Comparison of ENCODE assay signal across 8 cellular contexts in genomic region chr19:54364775-54365257, GRCh38. TPM values are rescaled to one million over a fixed set of nuclear protein-coding genes. Genes with fewer than 3 reads are reported as not detected.
A peak's percentile ranks its signal among the peaks of the same experiment; 100 is the strongest.
DNase-seq lines count a peak whose midpoint lies in the region; ATAC-seq and TF ChIP-seq lines count a peak whose summit lies in the region.

TSS of gene LAIR1 (minus strand) at chr19:54364931. CDS start at chr19:54364804, 127 bp downstream.

- no TSS peak for BruUV-seq in Caco-2 (replicated peaks; lab: Mats Ljungman, UMichigan)

- H3K4me3 Mint-ChIP-seq in CD8-positive, alpha-beta T cell, result peak within 1 kb of the TSS; percentile 91
- peak within 1 kb of the TSS; percentile 88 for H3K4me3 Mint-ChIP-seq in activated B cell treated with CpG ODN at 0.5 μM for 24 hours
- H3K4me3 Mint-ChIP-seq in Caco-2 (ENCODE audit: unreplicated experiment), result no peak within 1 kb of the TSS

- no peaks in the 10 kb centered on the region for H3K9me3 Mint-ChIP-seq in CD8-positive, alpha-beta T cell
- peaks cover 2% of the 10 kb centered on the region for H3K9me3 Mint-ChIP-seq in activated B cell treated with CpG ODN at 0.5 μM for 24 hours
- H3K9me3 Mint-ChIP-seq in Caco-2 (ENCODE audit: unreplicated experiment), result no peaks in the 10 kb centered on the region

- peaks cover 50% of the 10 kb centered on the region for H3K4me1 ChIP-seq in CD8-positive, alpha-beta T cell (ENCODE audit: insufficient read depth, low read length)
- no peaks in the 10 kb centered on the region for H3K4me1 ChIP-seq in Caco-2

- H3K4me3 ChIP-seq in CD8-positive, alpha-beta T cell (ENCODE audit: low read depth, low read length), result peak within 1 kb of the TSS; percentile 83
- no peak within 1 kb of the TSS for H3K4me3 ChIP-seq in Caco-2 (ENCODE audit: low read depth, low read length)

- TF ChIP-seq CTCF in CD8-positive, alpha-beta T cell (IDR thresholded peaks at IDR 0.05), result no peak
- TF ChIP-seq CTCF in activated B cell treated with CpG ODN at 0.5 μM for 24 hours (IDR thresholded peaks at IDR 0.05) (no peak), Caco-2 (IDR thresholded peaks at IDR 0.05; ENCODE audit: insufficient read depth in 1 of 2, low read depth in 1 of 2, low read length in 1 of 2, severe bottlenecking in 1 of 2, unreplicated experiment in 1 of 2) (no peak)

- H3K27me3 ChIP-seq in CD8-positive, alpha-beta T cell (ENCODE audit: insufficient read depth, low read length), result no peaks in the 10 kb centered on the region
- H3K27me3 ChIP-seq in Caco-2 (replicated peaks; ENCODE audit: control insufficient read depth, insufficient read depth, low read length), result no peaks in the 10 kb centered on the region

- CTCF ChIA-PET in CD8-positive, alpha-beta T cell (lab: Charles Lee), result interaction anchor here (0.6 to 3.0 kb wide), 9 partner anchors 8 to 40 kb away, joined by 3 to 17 read pairs (median 3); no protein-coding TSS in a partner anchor
- CTCF ChIA-PET in activated B cell treated with CpG ODN at 0.5 μM for 24 hours (lab: Charles Lee), result interaction anchor here (1.0 to 2.7 kb wide), 4 partner anchors 12 to 26 kb away, joined by 3 to 9 read pairs (median 6); no protein-coding TSS in a partner anchor
- CTCF ChIA-PET in Caco-2 (lab: Charles Lee), result no interaction called here

- DNase-seq in CD8-positive, alpha-beta T cell, result peak in 6 of 7 experiments; percentile 44 to 78 (median 52)
- DNase-seq in activated B cell treated with CpG ODN at 0.5 μM for 24 hours (no peak), pons (ENCODE audit: low spot score) (peak; percentile 68), Caco-2 (no peak)

- peak; percentile 54 for ATAC-seq in CD8-positive, alpha-beta T cell
- ATAC-seq in activated B cell treated with CpG ODN at 0.5 μM for 24 hours (ENCODE audit: low read depth), result peak; percentile 61
- no peak for ATAC-seq in HG03439 (IDR thresholded peaks at IDR 0.05; ENCODE audit: unreplicated experiment)
- no peak for ATAC-seq in HG03520 (IDR thresholded peaks at IDR 0.05; ENCODE audit: unreplicated experiment)
- ATAC-seq in HG03571 (IDR thresholded peaks at IDR 0.05; ENCODE audit: unreplicated experiment), result no peak

- H3K27ac Mint-ChIP-seq in CD8-positive, alpha-beta T cell, result peak within 1 kb of the TSS; percentile 90
- H3K27ac Mint-ChIP-seq in activated B cell treated with CpG ODN at 0.5 μM for 24 hours (peak within 1 kb of the TSS; percentile 90), Caco-2 (ENCODE audit: unreplicated experiment) (no peak within 1 kb of the TSS)

- peaks cover 31% of the 10 kb centered on the region for H3K36me3 Mint-ChIP-seq in CD8-positive, alpha-beta T cell
- H3K36me3 Mint-ChIP-seq in activated B cell treated with CpG ODN at 0.5 μM for 24 hours (ENCODE audit: low read depth) (peaks cover 15% of the 10 kb centered on the region), Caco-2 (ENCODE audit: insufficient read depth, unreplicated experiment) (no peaks in the 10 kb centered on the region)

- intact Hi-C loops in CD8-positive, alpha-beta T cell (cut with DNase I, micrococcal nuclease), result loop anchor here (1.0 to 2.0 kb wide), 3 partner anchors 7 to 24 kb away; no protein-coding TSS in a partner anchor
- intact Hi-C loops in activated B cell treated with CpG ODN at 0.5 μM for 24 hours (cut with micrococcal nuclease) (loop anchor here (2.0 kb wide), 2 partner anchors 14 to 24 kb away; no protein-coding TSS in a partner anchor), Caco-2 (cut with micrococcal nuclease; ENCODE audit: unreplicated experiment) (no loop called here)

- no peaks in the 10 kb centered on the region for H3K27me3 Mint-ChIP-seq in CD8-positive, alpha-beta T cell (ENCODE audit: low read depth)
- H3K27me3 Mint-ChIP-seq in activated B cell treated with CpG ODN at 0.5 μM for 24 hours, result no peaks in the 10 kb centered on the region
- peaks cover 8% of the 10 kb centered on the region for H3K27me3 Mint-ChIP-seq in Caco-2 (ENCODE audit: insufficient read depth, unreplicated experiment)

- peak within 1 kb of the TSS; percentile 56 for H3K27ac ChIP-seq in CD8-positive, alpha-beta T cell (ENCODE audit: low read depth, low read length)
- H3K27ac ChIP-seq in cingulate gyrus (ENCODE audit: low read depth, low read length), result peak within 1 kb of the TSS; percentile 10

- peaks cover 75% of the 10 kb centered on the region for H3K4me1 Mint-ChIP-seq in CD8-positive, alpha-beta T cell (ENCODE audit: low read depth)
- H3K4me1 Mint-ChIP-seq in activated B cell treated with CpG ODN at 0.5 μM for 24 hours, result peaks cover 88% of the 10 kb centered on the region
- H3K4me1 Mint-ChIP-seq in Caco-2 (ENCODE audit: low read depth, unreplicated experiment), result no peaks in the 10 kb centered on the region

- no peaks in the 10 kb centered on the region for H3K36me3 ChIP-seq in CD8-positive, alpha-beta T cell (ENCODE audit: insufficient read depth, low read length)
- no peaks in the 10 kb centered on the region for H3K36me3 ChIP-seq in Caco-2 (ENCODE audit: control insufficient read depth, insufficient read depth, low read length)

- POLR2A ChIA-PET in CD8-positive, alpha-beta T cell (lab: Charles Lee), result interaction anchor here (2.2 to 2.8 kb wide), 2 partner anchors 13 to 24 kb away, joined by 8 to 13 read pairs; no protein-coding TSS in a partner anchor
- POLR2A ChIA-PET in activated B cell treated with CpG ODN at 0.5 μM for 24 hours (lab: Charles Lee), result interaction anchor here (0.8 to 2.2 kb wide), 7 partner anchors 10 to 164 kb away, joined by 3 to 14 read pairs (median 5); partner anchors contain the start of gene RPS9
- POLR2A ChIA-PET in Caco-2 (lab: Charles Lee), result no interaction called here

- no peaks in the 10 kb centered on the region for H3K9me3 ChIP-seq in CD8-positive, alpha-beta T cell (ENCODE audit: low read length)
- no peaks in the 10 kb centered on the region for H3K9me3 ChIP-seq in Caco-2

RNA-seq across cellular contexts. Expression of gene LAIR1, which starts in this region (rescaled TPM):
- 10 to 100 TPM; 15.3 TPM for total RNA-seq in CD8-positive, alpha-beta T cell
- 30.5 and 31.0 TPM in 2 replicates for total RNA-seq in activated B cell treated with CpG ODN at 0.5 μM for 24 hours
- not detected in 2 replicates for total RNA-seq in Caco-2 (2022)

Comparison
In these comparisons a context has a peak if more than half of its experiments do, and no peak if none do; other contexts are left out.
1. RNA of gene LAIR1 (total RNA-seq): 30.5 to 31.0 TPM in activated B cell treated with CpG ODN at 0.5 μM for 24 hours and 15.3 TPM in CD8-positive, alpha-beta T cell; not detected in Caco-2; every median in the first group is over 10 times any median in the second.
2. ATAC-seq: peak in CD8-positive, alpha-beta T cell (single experiment) and activated B cell treated with CpG ODN at 0.5 μM for 24 hours (single experiment); none in HG03439 (single experiment), HG03520 (single experiment) and HG03571 (single experiment).
3. DNase-seq: peak in CD8-positive, alpha-beta T cell (6 of 7) and pons (single experiment); none in activated B cell treated with CpG ODN at 0.5 μM for 24 hours (single experiment) and Caco-2 (0 of 2).